Comparison of ENCODE assay signal across 22 cellular contexts in genomic region chr2:76517238-76517909, GRCh38.
DNase-seq lines count a peak whose midpoint lies in the region; ATAC-seq, FAIRE-seq and TF ChIP-seq lines count a peak whose summit lies in the region.
"Had no signal": no experiment of that assay in that cellular context is flagged by ENCODE, and none has a peak within 500 bp of the region (broad histone marks: within the 10 kb centered on the region; RNA-seq: fewer than 3 reads in every experiment).

No MANE protein-coding gene starts in this region.

- H3K27me3 ChIP-seq in right lobe of liver (no peaks in the 10 kb centered on the region), HepG2 (ENCODE audit: control insufficient read depth in 1 of 2, insufficient read depth in 2 of 2, low read length in 2 of 2) (no peaks in the 10 kb centered on the region), ectodermal cell (ENCODE audit: control insufficient read depth, insufficient read depth, low read length, poor library complexity, severe bottlenecking) (no peaks in the 10 kb centered on the region)
- H3K27me3 ChIP-seq: BLaER1 treated with 17β-estradiol and CSF1 and Interleukin-3, amounts not matched to agents 10 nM and 100 nM had no signal

- H3K27ac Mint-ChIP-seq in osteocyte (ENCODE audit: unreplicated experiment) = no peak overlapping the region
- no peak overlapping the region for H3K27ac Mint-ChIP-seq in activated CD8-positive, alpha-beta T cell treated with anti-CD3 and anti-CD28 coated beads for 36 hours
- H3K27ac Mint-ChIP-seq: B cell; CD4-positive, alpha-beta T cell; CD8-positive, alpha-beta T cell had no signal

- POLR2A ChIA-PET in HepG2 (lab: Yijun Ruan, JAX) = no interaction called here
- POLR2A ChIA-PET in activated CD8-positive, alpha-beta T cell treated with anti-CD3 and anti-CD28 coated beads for 36 hours (lab: Charles Lee) = no interaction called here

- H3K9ac ChIP-seq in HepG2 (ENCODE audit: insufficient read depth, low read depth, low read length) = no peak overlapping the region
- H3K9ac ChIP-seq: BLaER1 treated with 17β-estradiol and CSF1 and Interleukin-3, amounts not matched to agents 10 nM and 100 nM had no signal

- H3K36me3 ChIP-seq in right lobe of liver (no peaks in the 10 kb centered on the region), HepG2 (replicated peaks in 1 of 2; ENCODE audit: control insufficient read depth in 1 of 2, insufficient read depth in 2 of 2, low read length in 2 of 2) (no peaks in the 10 kb centered on the region), ectodermal cell (ENCODE audit: control insufficient read depth, insufficient read depth, low read length) (no peaks in the 10 kb centered on the region)
- H3K36me3 ChIP-seq: BLaER1 treated with 17β-estradiol and CSF1 and Interleukin-3, amounts not matched to agents 10 nM and 100 nM had no signal

- H3K9me3 Mint-ChIP-seq in osteocyte (ENCODE audit: unreplicated experiment) = no peaks in the 10 kb centered on the region
- H3K9me3 Mint-ChIP-seq in activated CD8-positive, alpha-beta T cell treated with anti-CD3 and anti-CD28 coated beads for 36 hours = peaks cover 4% of the 10 kb centered on the region

- TF ChIP-seq POLR2A in right lobe of liver (IDR thresholded peaks at IDR 0.05) = no peak
- no peak for TF ChIP-seq POLR2A in HepG2 (IDR thresholded peaks at IDR 0.05; ENCODE audit: insufficient read depth in 1 of 2, low read depth in 2 of 2, low read length in 2 of 2)

- WGBS in right lobe of liver (ENCODE audit: insufficient coverage, low coverage, low lambda C conversion rate, missing lambda C conversion rate) = 42% methylated on average over 3 of the region's 3 CpGs
- 2% methylated on average over 2 of the region's 3 CpGs for WGBS in HepG2 (ENCODE audit: low lambda C conversion rate)
- WGBS in ectodermal cell, 2 experiments = 88 to 91% methylated on average over 2 to 3 of the region's 3 CpGs

- H4K20me1 ChIP-seq in HepG2 (ENCODE audit: insufficient read depth, low read length) = no peaks in the 10 kb centered on the region
- H4K20me1 ChIP-seq: BLaER1 treated with 17β-estradiol and CSF1 and Interleukin-3, amounts not matched to agents 10 nM and 100 nM had no signal

- no peak for TF ChIP-seq EP300 in HepG2 (IDR thresholded peaks at IDR 0.05; ENCODE audit: low read depth in 2 of 2, low read length in 2 of 2)
- no peak for TF ChIP-seq EP300 in HepG2 (CRISPR knock-in tag; IDR thresholded peaks at IDR 0.05; ENCODE audit: borderline replicate concordance)

- no peak for TF ChIP-seq CTCF in right lobe of liver (IDR thresholded peaks at IDR 0.05)
- TF ChIP-seq CTCF in HepG2 (CRISPR knock-in tag; IDR thresholded peaks at IDR 0.05) = no peak
- TF ChIP-seq CTCF in osteocyte (IDR thresholded peaks at IDR 0.05) = no peak
- no peak for TF ChIP-seq CTCF in activated CD8-positive, alpha-beta T cell treated with anti-CD3 and anti-CD28 coated beads for 36 hours (IDR thresholded peaks at IDR 0.05)

- H3K4me1 ChIP-seq in right lobe of liver (no peaks in the 10 kb centered on the region), HepG2 (ENCODE audit: insufficient read depth, low read length) (no peaks in the 10 kb centered on the region), ectodermal cell (ENCODE audit: control insufficient read depth, insufficient read depth, low read length) (no peaks in the 10 kb centered on the region)
- H3K4me1 ChIP-seq: A549, Caco-2 had no signal

- no peaks in the 10 kb centered on the region for H3K79me2 ChIP-seq in HepG2 (ENCODE audit: insufficient read depth, low read length)

- in situ Hi-C loops in HepG2 (cut with HindIII; ENCODE audit: extremely low pct_ligation_motif_present, low pct_unique_long_range_greater_than_20kb) = no loop called here

- H3K9me3 ChIP-seq in right lobe of liver (no peaks in the 10 kb centered on the region), HepG2 (ENCODE audit: low read length) (no peaks in the 10 kb centered on the region), ectodermal cell (ENCODE audit: control insufficient read depth, low read length) (peaks cover 2% of the 10 kb centered on the region)
- H3K9me3 ChIP-seq: Caco-2 had no signal

- peak in 2 of 3 donors; percentile 17 to 70 for DNase-seq in right lobe of liver
- no peak for DNase-seq in HepG2 (ENCODE audit: low spot score)
- DNase-seq in left lobe of liver (ENCODE audit: low spot score) = peak; percentile 71
- no peak for DNase-seq in osteocyte (ENCODE audit: extremely low spot score, unreplicated experiment)
- no peak for DNase-seq in activated CD8-positive, alpha-beta T cell treated with anti-CD3 and anti-CD28 coated beads for 36 hours
- DNase-seq: AML-193; Caco-2; Calu3; CD4-positive, alpha-beta T cell; CD8-positive, alpha-beta T cell; DMS79 treated with DMSO at 0.1 percent for 48 hours; GF-D8 had no signal

- no TSS peak for BruUV-seq in HepG2 (replicated peaks; lab: Mats Ljungman, UMichigan)

- no peak for TF ChIP-seq RAD21 in HepG2 (CRISPR knock-in tag; IDR thresholded peaks at IDR 0.05)

- H3K27ac ChIP-seq in right lobe of liver (no peak overlapping the region), HepG2 (ENCODE audit: extremely low read length, insufficient read depth, low read length) (no peak overlapping the region), ectodermal cell (ENCODE audit: insufficient read depth, low read depth, low read length, poor library complexity, severe bottlenecking) (peak overlapping the region; percentile 21)
- H3K27ac ChIP-seq: 22Rv1; A549; BLaER1 treated with 17β-estradiol and CSF1 and Interleukin-3, amounts not matched to agents 10 nM and 100 nM; C4-2B had no signal

- CTCF ChIA-PET in HepG2 (lab: Yijun Ruan, JAX; ENCODE audit: low intra/inter-chr PET ratio, low total read pairs) = no interaction called here
- CTCF ChIA-PET in activated CD8-positive, alpha-beta T cell treated with anti-CD3 and anti-CD28 coated beads for 36 hours (lab: Charles Lee) = no interaction called here

- no peaks in the 10 kb centered on the region for H3K27me3 Mint-ChIP-seq in osteocyte (ENCODE audit: unreplicated experiment)
- no peaks in the 10 kb centered on the region for H3K27me3 Mint-ChIP-seq in activated CD8-positive, alpha-beta T cell treated with anti-CD3 and anti-CD28 coated beads for 36 hours
- H3K27me3 Mint-ChIP-seq: B cell; CD4-positive, alpha-beta T cell had no signal

- no peak overlapping the region for H3K4me2 ChIP-seq in HepG2 (ENCODE audit: low read depth, low read length)
- H3K4me2 ChIP-seq: A549; BLaER1 treated with 17β-estradiol and CSF1 and Interleukin-3, amounts not matched to agents 10 nM and 100 nM had no signal

- H3K36me3 Mint-ChIP-seq in osteocyte (ENCODE audit: unreplicated experiment) = no peaks in the 10 kb centered on the region
- H3K36me3 Mint-ChIP-seq in activated CD8-positive, alpha-beta T cell treated with anti-CD3 and anti-CD28 coated beads for 36 hours (ENCODE audit: low read depth) = no peaks in the 10 kb centered on the region
- H3K36me3 Mint-ChIP-seq: CD8-positive, alpha-beta T cell had no signal

- no peak overlapping the region for H3K4me3 Mint-ChIP-seq in osteocyte (ENCODE audit: unreplicated experiment)
- no peak overlapping the region for H3K4me3 Mint-ChIP-seq in activated CD8-positive, alpha-beta T cell treated with anti-CD3 and anti-CD28 coated beads for 36 hours
- H3K4me3 Mint-ChIP-seq: B cell; CD4-positive, alpha-beta T cell; CD8-positive, alpha-beta T cell had no signal

- ATAC-seq in right lobe of liver = peak; percentile 37 to 81 (median 65)
- ATAC-seq in HepG2 = no peak
- ATAC-seq in left lobe of liver = peak; percentile 98
- no peak for ATAC-seq in activated CD8-positive, alpha-beta T cell treated with anti-CD3 and anti-CD28 coated beads for 36 hours
- ATAC-seq: A549; CD8-positive, alpha-beta T cell had no signal

- intact Hi-C loops in right lobe of liver (cut with DNase I) = no loop called here
- intact Hi-C loops in HepG2 (cut with micrococcal nuclease; ENCODE audit: unreplicated experiment) = no loop called here
- intact Hi-C loops in activated CD8-positive, alpha-beta T cell treated with anti-CD3 and anti-CD28 coated beads for 36 hours (cut with micrococcal nuclease) = no loop called here

- no peak overlapping the region for H2AFZ ChIP-seq in HepG2 (ENCODE audit: low read length)

- no peak overlapping the region for H3K4me3 ChIP-seq in right lobe of liver
- H3K4me3 ChIP-seq in HepG2 (replicated peaks in 1 of 3; ENCODE audit: insufficient read depth in 1 of 3, low read depth in 2 of 3, low read length in 3 of 3) = no peak overlapping the region
- H3K4me3 ChIP-seq in ectodermal cell (ENCODE audit: insufficient read depth, low read depth, low read length) = no peak overlapping the region
- H3K4me3 ChIP-seq: A549; BLaER1 treated with 17β-estradiol and CSF1 and Interleukin-3, amounts not matched to agents 10 nM and 100 nM had no signal

- no peak for FAIRE-seq in HepG2 (lab: Jason Lieb, UNC)
- FAIRE-seq: A549, D721Med, G401.6, GM12891, GM19239 had no signal

- no peaks in the 10 kb centered on the region for H3K4me1 Mint-ChIP-seq in osteocyte (ENCODE audit: unreplicated experiment)
- H3K4me1 Mint-ChIP-seq in activated CD8-positive, alpha-beta T cell treated with anti-CD3 and anti-CD28 coated beads for 36 hours (ENCODE audit: low read depth) = no peaks in the 10 kb centered on the region
- H3K4me1 Mint-ChIP-seq: B cell had no signal

TF ChIP-seq in HepG2, 621 proteins besides CTCF, POLR2A, EP300 and RAD21 (continues in another document):
- TF ChIP-seq, protein P1, sequence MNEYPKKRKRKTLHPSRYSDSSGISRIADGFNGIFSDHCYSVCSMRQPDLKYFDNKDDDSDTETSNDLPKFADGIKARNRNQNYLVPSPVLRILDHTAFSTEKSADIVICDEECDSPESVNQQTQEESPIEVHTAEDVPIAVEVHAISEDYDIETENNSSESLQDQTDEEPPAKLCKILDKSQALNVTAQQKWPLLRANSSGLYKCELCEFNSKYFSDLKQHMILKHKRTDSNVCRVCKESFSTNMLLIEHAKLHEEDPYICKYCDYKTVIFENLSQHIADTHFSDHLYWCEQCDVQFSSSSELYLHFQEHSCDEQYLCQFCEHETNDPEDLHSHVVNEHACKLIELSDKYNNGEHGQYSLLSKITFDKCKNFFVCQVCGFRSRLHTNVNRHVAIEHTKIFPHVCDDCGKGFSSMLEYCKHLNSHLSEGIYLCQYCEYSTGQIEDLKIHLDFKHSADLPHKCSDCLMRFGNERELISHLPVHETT (CRISPR knock-in tag; conservative IDR thresholded peaks at IDR 0.05) = no peak
- TF ChIP-seq GZF1 (CRISPR knock-in tag; IDR thresholded peaks at IDR 0.05) (no peak), GFI1 (CRISPR knock-in tag; IDR thresholded peaks at IDR 0.05; ENCODE audit: borderline replicate concordance) (no peak), MXD4 (CRISPR knock-in tag; IDR thresholded peaks at IDR 0.05) (no peak), AKAP8 (CRISPR knock-in tag; IDR thresholded peaks at IDR 0.05) (no peak), KDM4B (CRISPR knock-in tag; IDR thresholded peaks at IDR 0.05) (no peak)

Comparison
In these comparisons a context has a peak if more than half of its experiments do, and no peak if none do; other contexts are left out.
1. ATAC-seq: peak in right lobe of liver (4 of 4) and left lobe of liver (single experiment); none in HepG2 (single experiment) and activated CD8-positive, alpha-beta T cell treated with anti-CD3 and anti-CD28 coated beads for 36 hours (single experiment).
2. DNase-seq: peak in right lobe of liver (2 of 3) and left lobe of liver (single experiment); none in HepG2 (single experiment), osteocyte (single experiment) and activated CD8-positive, alpha-beta T cell treated with anti-CD3 and anti-CD28 coated beads for 36 hours (single experiment).